In genomic region chr6:14148471-14148870, GRCh38 we compare ENCODE assay signal across 19 cellular contexts.
"Had no signal": no experiment of that assay in that cellular context is flagged by ENCODE, and none has a peak within 500 bp of the region (broad histone marks: within the 10 kb centered on the region; RNA-seq: fewer than 3 reads in every experiment).

No MANE protein-coding gene starts in this region.

- H3K4me3 Mint-ChIP-seq: naive thymus-derived CD4-positive, alpha-beta T cell; type B pancreatic cell had no signal

- ATAC-seq: esophagus mucosa; naive thymus-derived CD4-positive, alpha-beta T cell; right cardiac atrium had no signal

- DNase-seq: cortex of kidney; effector memory CD4-positive, alpha-beta T cell; heart left ventricle; hippocampal formation; kidney glomerular epithelial cell; mammary epithelial cell; naive thymus-derived CD4-positive, alpha-beta T cell; nucleus accumbens; pancreas; right cardiac atrium; stimulated activated CD4-positive, alpha-beta T cell treated with anti-CD3 and anti-CD28 coated beads, Interleukin-2, amount 100 ng/mL, for 48 hours; stomach; uterus had no signal

- FAIRE-seq: endometrium, frontal cortex, islet of Langerhans, pancreas had no signal

- H3K36me3 Mint-ChIP-seq: naive thymus-derived CD4-positive, alpha-beta T cell; type B pancreatic cell had no signal

- H3K9me3 ChIP-seq: heart left ventricle, pancreas, stomach, uterus had no signal

- H3K27ac Mint-ChIP-seq: naive thymus-derived CD4-positive, alpha-beta T cell; progenitor cell of endocrine pancreas; type B pancreatic cell had no signal

- H3K9me3 Mint-ChIP-seq: naive thymus-derived CD4-positive, alpha-beta T cell; type B pancreatic cell had no signal
